ENCODE assay signal across 12 cellular contexts in genomic region chr16:56298948-56299602, GRCh38.
DNase-seq lines count a peak whose midpoint lies in the region; ATAC-seq and TF ChIP-seq lines count a peak whose summit lies in the region.
"Had no signal": no experiment of that assay in that cellular context is flagged by ENCODE, and none has a peak within 500 bp of the region (broad histone marks: within the 10 kb centered on the region; RNA-seq: fewer than 3 reads in every experiment).

No MANE protein-coding gene starts in this region.

- TF ChIP-seq EP300 in gastroesophageal sphincter (IDR thresholded peaks at IDR 0.05): no peak

- H3K4me1 Mint-ChIP-seq in activated T-cell treated with anti-CD3 and anti-CD28 coated beads, Interleukin-2, amount 50 U/mL, for 24 hours (ENCODE audit: low read depth): peaks cover 6% of the 10 kb centered on the region
- peaks cover 6% of the 10 kb centered on the region for H3K4me1 Mint-ChIP-seq in activated T-cell treated with anti-CD3 and anti-CD28 coated beads, Interleukin-2, amount 50 U/mL, for 72 hours (ENCODE audit: low read depth)
- peaks cover 57% of the 10 kb centered on the region for H3K4me1 Mint-ChIP-seq in nephron

- H3K4me3 ChIP-seq in gastroesophageal sphincter (no peak overlapping the region), upper lobe of right lung (no peak overlapping the region)

- H3K27me3 ChIP-seq in gastroesophageal sphincter (no peaks in the 10 kb centered on the region), upper lobe of right lung (no peaks in the 10 kb centered on the region)

- H3K4me3 Mint-ChIP-seq in activated T-cell treated with anti-CD3 and anti-CD28 coated beads, Interleukin-2, amount 50 U/mL, for 24 hours: no peak overlapping the region
- no peak overlapping the region for H3K4me3 Mint-ChIP-seq in activated T-cell treated with anti-CD3 and anti-CD28 coated beads, Interleukin-2, amount 50 U/mL, for 72 hours
- H3K4me3 Mint-ChIP-seq in nephron: no peak overlapping the region
- H3K4me3 Mint-ChIP-seq: activated naive CD4-positive, alpha-beta T cell treated with anti-CD3 and anti-CD28 coated beads, Interleukin-2, amount 50 U/mL, for 24 hours had no signal

- TF ChIP-seq CTCF in gastroesophageal sphincter (IDR thresholded peaks at IDR 0.05) (no peak), nephron (IDR thresholded peaks at IDR 0.05; ENCODE audit: unreplicated experiment in 3 of 3) (no peak), upper lobe of right lung (IDR thresholded peaks at IDR 0.05) (no peak)

- no peak for DNase-seq in activated T-cell treated with anti-CD3 and anti-CD28 coated beads, Interleukin-2, amount 50 U/mL, for 24 hours
- no peak for DNase-seq in activated T-cell treated with anti-CD3 and anti-CD28 coated beads, Interleukin-2, amount 50 U/mL, for 72 hours
- DNase-seq in upper lobe of right lung (no peak), D341Med (ENCODE audit: low spot score) (no peak)
- DNase-seq: Kasumi-1, NCI-H446 had no signal

- intact Hi-C loops in upper lobe of right lung (cut with DNase I): no loop called here

- no peak for TF ChIP-seq POLR2A in gastroesophageal sphincter (IDR thresholded peaks at IDR 0.05)

- peak overlapping the region in 2 of 4 donors; percentile 16 to 61 for H3K27ac ChIP-seq in gastroesophageal sphincter
- H3K27ac ChIP-seq in upper lobe of right lung: peak overlapping the region; percentile 2
- H3K27ac ChIP-seq: neutrophil had no signal

- no peaks in the 10 kb centered on the region for H3K36me3 Mint-ChIP-seq in activated T-cell treated with anti-CD3 and anti-CD28 coated beads, Interleukin-2, amount 50 U/mL, for 24 hours (ENCODE audit: low read depth)
- no peaks in the 10 kb centered on the region for H3K36me3 Mint-ChIP-seq in activated T-cell treated with anti-CD3 and anti-CD28 coated beads, Interleukin-2, amount 50 U/mL, for 72 hours (ENCODE audit: insufficient read depth in 2 of 2)
- H3K36me3 Mint-ChIP-seq in nephron (ENCODE audit: low read depth): no peaks in the 10 kb centered on the region
- H3K36me3 Mint-ChIP-seq: activated naive CD4-positive, alpha-beta T cell treated with anti-CD3 and anti-CD28 coated beads, Interleukin-2, amount 50 U/mL, for 24 hours had no signal

- H3K27ac Mint-ChIP-seq in activated T-cell treated with anti-CD3 and anti-CD28 coated beads, Interleukin-2, amount 50 U/mL, for 24 hours: peak overlapping the region; percentile 41
- H3K27ac Mint-ChIP-seq in activated T-cell treated with anti-CD3 and anti-CD28 coated beads, Interleukin-2, amount 50 U/mL, for 72 hours: no peak overlapping the region
- peak overlapping the region; percentile 12 to 41 (median 39) for H3K27ac Mint-ChIP-seq in nephron
- H3K27ac Mint-ChIP-seq: activated naive CD4-positive, alpha-beta T cell treated with anti-CD3 and anti-CD28 coated beads, Interleukin-2, amount 50 U/mL, for 24 hours had no signal

- H3K36me3 ChIP-seq in gastroesophageal sphincter (no peaks in the 10 kb centered on the region), upper lobe of right lung (no peaks in the 10 kb centered on the region)
- H3K36me3 ChIP-seq: neutrophil had no signal

- no peaks in the 10 kb centered on the region for H3K9me3 Mint-ChIP-seq in activated T-cell treated with anti-CD3 and anti-CD28 coated beads, Interleukin-2, amount 50 U/mL, for 24 hours
- no peaks in the 10 kb centered on the region for H3K9me3 Mint-ChIP-seq in activated T-cell treated with anti-CD3 and anti-CD28 coated beads, Interleukin-2, amount 50 U/mL, for 72 hours
- H3K9me3 Mint-ChIP-seq in nephron: no peaks in the 10 kb centered on the region
- H3K9me3 Mint-ChIP-seq: activated naive CD4-positive, alpha-beta T cell treated with anti-CD3 and anti-CD28 coated beads, Interleukin-2, amount 50 U/mL, for 24 hours had no signal

- no peaks in the 10 kb centered on the region for H3K27me3 Mint-ChIP-seq in activated T-cell treated with anti-CD3 and anti-CD28 coated beads, Interleukin-2, amount 50 U/mL, for 24 hours
- H3K27me3 Mint-ChIP-seq in activated T-cell treated with anti-CD3 and anti-CD28 coated beads, Interleukin-2, amount 50 U/mL, for 72 hours (ENCODE audit: low read depth): no peaks in the 10 kb centered on the region
- H3K27me3 Mint-ChIP-seq in nephron (ENCODE audit: low read depth): peaks cover 9% of the 10 kb centered on the region
- H3K27me3 Mint-ChIP-seq: activated naive CD4-positive, alpha-beta T cell treated with anti-CD3 and anti-CD28 coated beads, Interleukin-2, amount 50 U/mL, for 24 hours had no signal

- WGBS in gastroesophageal sphincter (ENCODE audit: low coverage in 1 of 2), 2 donors: 58 to 86% methylated on average over 1 to 6 of the region's 7 CpGs

- ATAC-seq in activated T-cell treated with anti-CD3 and anti-CD28 coated beads, Interleukin-2, amount 50 U/mL, for 72 hours (replicated peaks in 1 of 2): no peak
- ATAC-seq in gastroesophageal sphincter: peak; percentile 63
- ATAC-seq in upper lobe of right lung: peak; percentile 69
- no peak for ATAC-seq in GM18909 (IDR thresholded peaks at IDR 0.05; ENCODE audit: poor library complexity, unreplicated experiment)
- no peak for ATAC-seq in HG03378 (IDR thresholded peaks at IDR 0.05; ENCODE audit: unreplicated experiment)

- H3K4me1 ChIP-seq in gastroesophageal sphincter (peaks cover 0 to 58% (median 0%) of the 10 kb centered on the region in 3 donors), upper lobe of right lung (peaks cover 3% of the 10 kb centered on the region)

- H3K9me3 ChIP-seq in gastroesophageal sphincter: no peaks in the 10 kb centered on the region
- H3K9me3 ChIP-seq in upper lobe of right lung: no peaks in the 10 kb centered on the region
- H3K9me3 ChIP-seq: neutrophil had no signal

Comparison
In these comparisons a context has a peak if more than half of its experiments do, and no peak if none do; other contexts are left out.
1. ATAC-seq: peak in gastroesophageal sphincter (single experiment) and upper lobe of right lung (single experiment); none in activated T-cell treated with anti-CD3 and anti-CD28 coated beads, Interleukin-2, amount 50 U/mL, for 72 hours (0 of 2), GM18909 (single experiment) and HG03378 (single experiment).